In genomic region chr9:68356370-68357118, GRCh38 we compare ENCODE assay signal across 1 cellular context.
TF ChIP-seq lines count a peak whose summit lies in the region.

PGM5 (plus strand) TSS chr9:68356611; CDS start chr9:68357128, 517 bp downstream.

TF ChIP-seq in H1, 55 proteins besides CTCF, POLR2A, EP300 and RAD21:
- peak; percentile 62 for TF ChIP-seq KDM4A (IDR thresholded peaks at IDR 0.05; ENCODE audit: low read depth, low read length, severe bottlenecking)
- peak; percentile 65 for TF ChIP-seq EZH2 (IDR thresholded peaks at IDR 0.05; ENCODE audit: low read depth, low read length, severe bottlenecking)
